In genomic region chr12:89648211-89648930, GRCh38 we compare ENCODE assay signal across 17 cellular contexts.
DNase-seq lines count a peak whose midpoint lies in the region; ATAC-seq and TF ChIP-seq lines count a peak whose summit lies in the region.
"Had no signal": no experiment of that assay in that cellular context is flagged by ENCODE, and none has a peak within 500 bp of the region (broad histone marks: within the 10 kb centered on the region; RNA-seq: fewer than 3 reads in every experiment).

No MANE protein-coding gene starts in this region.

- ATAC-seq in upper lobe of right lung = peak; percentile 66
- ATAC-seq: gastrocnemius medialis, left ventricle myocardium superior had no signal

- H3K9ac ChIP-seq in liver (ENCODE audit: low read depth in 1 of 2, low read length in 2 of 2) = no peak overlapping the region

- TF ChIP-seq EP300 in tibial nerve (IDR thresholded peaks at IDR 0.05) = no peak

- intact Hi-C loops in upper lobe of right lung (cut with DNase I) = no loop called here

- TF ChIP-seq CTCF in liver (IDR thresholded peaks at IDR 0.05; ENCODE audit: low read depth, low read length, missing input control) (no peak), upper lobe of right lung (IDR thresholded peaks at IDR 0.05) (no peak), tibial nerve (IDR thresholded peaks at IDR 0.05) (no peak)

- H3K27me3 ChIP-seq in liver (ENCODE audit: control insufficient read depth in 4 of 4, insufficient read depth in 4 of 4, low read length in 3 of 4) (no peaks in the 10 kb centered on the region), upper lobe of right lung (no peaks in the 10 kb centered on the region), tibial nerve (no peaks in the 10 kb centered on the region)
- H3K27me3 ChIP-seq: gastrocnemius medialis had no signal

- H3K4me1 ChIP-seq in liver (ENCODE audit: control insufficient read depth in 4 of 4, insufficient read depth in 4 of 4, low read length in 3 of 4) (peaks cover 0 to 4% (median 0%) of the 10 kb centered on the region in 4 donors), upper lobe of right lung (no peaks in the 10 kb centered on the region), tibial nerve (peaks cover 0 to 11% (median 4%) of the 10 kb centered on the region in 4 donors)

- H3K36me3 ChIP-seq in liver (ENCODE audit: control insufficient read depth in 4 of 4, insufficient read depth in 3 of 4, low read depth in 1 of 4, low read length in 3 of 4) (peaks cover 0 to 3% (median 0%) of the 10 kb centered on the region in 4 donors), upper lobe of right lung (no peaks in the 10 kb centered on the region), tibial nerve (peaks cover 0 to 25% (median 0%) of the 10 kb centered on the region in 3 donors)
- H3K36me3 ChIP-seq: gastrocnemius medialis had no signal

- H3K4me3 ChIP-seq in liver (ENCODE audit: low read depth in 1 of 3, low read length in 3 of 3) (no peak overlapping the region), upper lobe of right lung (no peak overlapping the region), tibial nerve (no peak overlapping the region)
- H3K4me3 ChIP-seq: gastrocnemius medialis had no signal

- DNase-seq in NCI-H82 (lab: John Stamatoyannopoulos, UW) (peak; percentile 29), NCI-H82 treated with DMSO at 0.1 percent for 48 hours (lab: John Stamatoyannopoulos, UW; ENCODE audit: unreplicated experiment) (no peak), ecto neural progenitor cell (ENCODE audit: low spot score) (peak; percentile 65), upper lobe of right lung (no peak), Ammon's horn (ENCODE audit: low spot score) (no peak), NCI-H2227 (lab: John Stamatoyannopoulos, UW; ENCODE audit: unreplicated experiment) (no peak), tibial nerve (ENCODE audit: low spot score in 2 of 2) (no peak)
- DNase-seq: activated CD4-positive, alpha-beta memory T cell treated with anti-CD3 and anti-CD28 coated beads for 36 hours; activated naive CD4-positive, alpha-beta T cell; gastrocnemius medialis; HCEC 1CT; left ventricle myocardium superior; NCI-H146; stimulated activated CD4-positive, alpha-beta T cell treated with anti-CD3 and anti-CD28 coated beads, Interleukin-4, amount 100 ng/mL, for 24 hours; T-helper 1 cell had no signal

- H3K9me3 ChIP-seq in liver (ENCODE audit: control insufficient read depth in 4 of 4, low read length in 3 of 4) = no peaks in the 10 kb centered on the region
- no peaks in the 10 kb centered on the region for H3K9me3 ChIP-seq in upper lobe of right lung
- H3K9me3 ChIP-seq in tibial nerve = no peaks in the 10 kb centered on the region
- H3K9me3 ChIP-seq: gastrocnemius medialis had no signal

- WGBS in liver = 64% methylated on average over 4 of the region's 4 CpGs
- 54 to 62% methylated on average over 4 of the region's 4 CpGs for WGBS in tibial nerve, 2 donors

- TF ChIP-seq RAD21 in liver (IDR thresholded peaks at IDR 0.05) = no peak

- H3K27ac ChIP-seq in liver (ENCODE audit: low read depth in 1 of 2, low read length in 2 of 2) (no peak overlapping the region), upper lobe of right lung (no peak overlapping the region), tibial nerve (no peak overlapping the region)
- H3K27ac ChIP-seq: 22Rv1, gastrocnemius medialis had no signal

- TF ChIP-seq POLR2A in tibial nerve (IDR thresholded peaks at IDR 0.05) = no peak

TF ChIP-seq in liver, 16 proteins besides CTCF, POLR2A, EP300 and RAD21:
- peak; percentile 29 to 38 for TF ChIP-seq RXRA (IDR thresholded peaks at IDR 0.05)
- no peak for TF ChIP-seq MAX (IDR thresholded peaks at IDR 0.05)
- peak; percentile 22 to 71 for TF ChIP-seq HNF4A (conservative IDR thresholded peaks at IDR 0.05)
- TF ChIP-seq ATF3 (IDR thresholded peaks at IDR 0.05) = no peak
- no peak for TF ChIP-seq EGR1 (IDR thresholded peaks at IDR 0.05; ENCODE audit: low read depth in 2 of 2)
- no peak for TF ChIP-seq REST (IDR thresholded peaks at IDR 0.05)
- no peak for TF ChIP-seq HNF4G (IDR thresholded peaks at IDR 0.05)
- TF ChIP-seq JUND (IDR thresholded peaks at IDR 0.05) = no peak
- no peak for TF ChIP-seq ZBTB33 (IDR thresholded peaks at IDR 0.05)
- no peak for TF ChIP-seq NR2F2 (IDR thresholded peaks at IDR 0.05)

Comparison
In these comparisons a context has a peak if more than half of its experiments do, and no peak if none do; other contexts are left out.
1. DNase-seq: peak in NCI-H82 (single experiment) and ecto neural progenitor cell (single experiment); none in NCI-H82 treated with DMSO at 0.1 percent for 48 hours (single experiment), upper lobe of right lung (single experiment), Ammon's horn (single experiment), NCI-H2227 (single experiment) and tibial nerve (0 of 2).